In the genomic region with DNA sequence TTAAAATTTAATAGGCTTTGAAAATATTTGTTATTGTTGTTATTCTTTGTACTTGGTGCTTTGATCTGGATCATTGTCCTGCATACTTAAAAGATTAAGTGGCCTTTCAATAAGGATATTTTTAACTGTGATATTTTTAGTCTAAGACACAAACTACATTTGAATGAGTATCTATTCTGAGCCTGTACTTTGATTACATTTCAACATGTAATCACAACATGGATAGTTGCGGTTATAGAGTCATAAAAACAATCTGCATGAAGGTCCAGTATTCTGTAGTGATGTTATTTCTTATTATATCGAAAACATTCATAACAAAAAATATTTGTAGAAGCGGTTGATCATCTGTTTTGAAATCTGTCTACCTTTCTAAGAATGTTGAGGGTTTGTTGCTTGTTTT, we compare ENCODE assay signal across 18 cellular contexts.
"Had no signal": no experiment of that assay in that cellular context is flagged by ENCODE, and none has a peak within 500 bp of the region (broad histone marks: within the 10 kb centered on the region; RNA-seq: fewer than 3 reads in every experiment).

No MANE protein-coding gene starts in this region.

- H3K4me3 ChIP-seq: adrenal gland, colonic mucosa, esophagus muscularis mucosa, mucosa of descending colon, skin epidermis had no signal

- H3K36me3 Mint-ChIP-seq: natural killer cell had no signal

- H3K4me1 ChIP-seq: colonic mucosa, parathyroid adenoma had no signal

- H3K9me3 ChIP-seq: adrenal gland, colonic mucosa, esophagus muscularis mucosa, mucosa of descending colon, neutrophil had no signal

- H3K27me3 ChIP-seq: adrenal gland, colonic mucosa, esophagus muscularis mucosa, neutrophil had no signal

- H3K4me3 Mint-ChIP-seq: memory B cell, natural killer cell had no signal

- ATAC-seq: left lobe of liver, mucosa of descending colon, natural killer cell had no signal

- H3K27ac ChIP-seq: adrenal gland, colonic mucosa, esophagus muscularis mucosa, neutrophil, parathyroid adenoma had no signal

- H3K27ac Mint-ChIP-seq: memory B cell, natural killer cell had no signal

- H3K36me3 ChIP-seq: adrenal gland, colonic mucosa, neutrophil had no signal

- H3K27me3 Mint-ChIP-seq: memory B cell had no signal

- DNase-seq: activated CD4-positive, CD25-positive, alpha-beta regulatory T cell treated with anti-CD3 and anti-CD28 coated beads, Interleukin-2, amount 50 U/mL, for 72 hours; activated naive CD4-positive, alpha-beta T cell treated with anti-CD3 and anti-CD28 coated beads, Interleukin-2, amount 50 U/mL, for 16 hours; adrenal gland; colonic mucosa; mucosa of descending colon; natural killer cell; retina; stimulated activated CD4-positive, alpha-beta T cell treated with anti-CD3 and anti-CD28 coated beads, Interleukin-4, amount 100 ng/mL, for 4 hours; stimulated activated CD8-positive, alpha-beta memory T cell treated with anti-CD3 and anti-CD28 coated beads, Interleukin-4, amount 100 ng/mL, for 48 hours; stimulated activated naive CD4-positive, alpha-beta T cell treated with Interleukin-2 at 50 U/mL for 16 hours; T-helper 9 cell; trophoblast cell had no signal

- H3K9me3 Mint-ChIP-seq: memory B cell, natural killer cell had no signal
